Comparison of ENCODE assay signal across 21 cellular contexts in genomic region chr1:45038661-45039364, GRCh38.
"Had no signal": no experiment of that assay in that cellular context is flagged by ENCODE, and none has a peak within 500 bp of the region (broad histone marks: within the 10 kb centered on the region; RNA-seq: fewer than 3 reads in every experiment).

No MANE protein-coding gene starts in this region.

- H3K4me3 ChIP-seq: coronary artery, heart left ventricle, psoas muscle, spleen, thyroid gland had no signal

- H3K27me3 Mint-ChIP-seq: naive B cell; stimulated activated naive B cell treated with anti-CD40 and anti-IgM and Interleukin-4, amounts not matched to agents 10 μg/mL and 1 μg/mL and 100 μg/mL, for 72 hours; type B pancreatic cell had no signal

- H3K27me3 ChIP-seq: heart left ventricle, spleen, thyroid gland had no signal

- H3K4me1 ChIP-seq: heart left ventricle, psoas muscle had no signal

- H3K9me3 Mint-ChIP-seq: endodermal cell; naive B cell; nephron; stimulated activated naive B cell treated with anti-CD40 and anti-IgM and Interleukin-4, amounts not matched to agents 10 μg/mL and 1 μg/mL and 100 μg/mL, for 72 hours; type B pancreatic cell had no signal

- H3K4me1 Mint-ChIP-seq: nephron had no signal

- H3K4me3 Mint-ChIP-seq: endodermal cell; naive B cell; nephron; stimulated activated naive B cell treated with anti-CD40 and anti-IgM and Interleukin-4, amounts not matched to agents 10 μg/mL and 1 μg/mL and 100 μg/mL, for 72 hours; type B pancreatic cell had no signal

- ATAC-seq: heart left ventricle; psoas muscle; sciatic nerve; stimulated activated naive B cell treated with anti-CD40 and anti-IgM and Interleukin-4, amounts not matched to agents 10 μg/mL and 1 μg/mL and 100 μg/mL, for 72 hours had no signal

- H3K27ac ChIP-seq: coronary artery, heart left ventricle, parathyroid adenoma, psoas muscle, spleen, thyroid gland had no signal

- H3K36me3 Mint-ChIP-seq: naive B cell; stimulated activated naive B cell treated with anti-CD40 and anti-IgM and Interleukin-4, amounts not matched to agents 10 μg/mL and 1 μg/mL and 100 μg/mL, for 72 hours; type B pancreatic cell had no signal

- DNase-seq: effector CD4-positive, alpha-beta T cell; endodermal cell; heart left ventricle; hypothalamus; kidney glomerular epithelial cell; mesendoderm; naive B cell; occipital lobe; psoas muscle; retina; spleen; stimulated activated CD4-positive, alpha-beta T cell treated with anti-CD3 and anti-CD28 coated beads, Interleukin-15, amount 100 ng/mL, for 24 hours; stimulated activated CD4-positive, alpha-beta T cell treated with anti-CD3 and anti-CD28 coated beads, Interleukin-1b, Interleukin-23, amount 100 ng/mL, for 48 hours; stimulated activated CD4-positive, alpha-beta T cell treated with anti-CD3 and anti-CD28 coated beads, Interleukin-4, amount 100 ng/mL, for 24 hours; stimulated activated naive B cell treated with anti-CD40 and anti-IgM and Interleukin-4, amounts not matched to agents 10 μg/mL and 1 μg/mL and 100 μg/mL, for 72 hours; thyroid gland had no signal

- H3K36me3 ChIP-seq: thyroid gland had no signal

- H3K9me3 ChIP-seq: heart left ventricle, psoas muscle, spleen, thyroid gland had no signal
